ENCODE assay signal across 24 cellular contexts in genomic region chr1:54247858-54248257, GRCh38. TPM values are rescaled to one million over a fixed set of nuclear protein-coding genes. Genes with fewer than 3 reads are reported as not detected.
A peak's percentile ranks its signal among the peaks of the same experiment; 100 is the strongest.
DNase-seq lines count a peak whose midpoint lies in the region; ATAC-seq and TF ChIP-seq lines count a peak whose summit lies in the region.
"Had no signal": no experiment of that assay in that cellular context is flagged by ENCODE, and none has a peak within 500 bp of the region (broad histone marks: within the 10 kb centered on the region; RNA-seq: fewer than 3 reads in every experiment).

No MANE protein-coding gene starts in this region.

- no peak overlapping the region for H2BK20ac ChIP-seq in IMR-90 (ENCODE audit: low read depth, low read length)

- peaks cover 11% of the 10 kb centered on the region for H3K9me1 ChIP-seq in IMR-90 (ENCODE audit: insufficient read depth, low read length)

- H3K4me2 ChIP-seq in IMR-90 (ENCODE audit: low read depth, low read length): no peak overlapping the region
- H3K4me2 ChIP-seq: A549; BLaER1 treated with 17β-estradiol and CSF1 and Interleukin-3, amounts not matched to agents 10 nM and 100 nM had no signal

- H3K56ac ChIP-seq in IMR-90 (ENCODE audit: extremely low read depth, insufficient read depth, low read length): no peak overlapping the region

- ATAC-seq in IMR-90 (ENCODE audit: low read depth): no peak
- no peak for ATAC-seq in WTC11
- no peak for ATAC-seq in stimulated activated effector memory CD8-positive, alpha-beta T cell treated with anti-CD3 and anti-CD28 coated beads, Interleukin-12 subunit alpha, Interleukin-12 subunit beta, amount 100 ng/mL, for 72 hours
- ATAC-seq: A549 had no signal

- whole genome bisulfite sequencing in IMR-90 (ENCODE audit: extremely low coverage in 2 of 2, insufficient read length in 1 of 2), 2 experiments: 100% methylated on average over 3 of the region's 6 CpGs; no CpG with 5 or more reads in 1 of the 2 experiments
- 94 to 96% methylated on average over 4 to 6 of the region's 6 CpGs for WGBS in endodermal cell (ENCODE audit: insufficient coverage in 1 of 2, insufficient read length in 1 of 2), 2 experiments

- H3K9me3 Mint-ChIP-seq in WTC11 (no peaks in the 10 kb centered on the region), endodermal cell (no peaks in the 10 kb centered on the region)
- H3K9me3 Mint-ChIP-seq in stimulated activated effector memory CD8-positive, alpha-beta T cell treated with anti-CD3 and anti-CD28 coated beads, Interleukin-12 subunit alpha, Interleukin-12 subunit beta, amount 100 ng/mL, for 72 hours: no peaks in the 10 kb centered on the region
- H3K9me3 Mint-ChIP-seq: CD4-positive, alpha-beta memory T cell had no signal

- no peak overlapping the region for H2BK5ac ChIP-seq in IMR-90 (ENCODE audit: low read depth, low read length, poor library complexity, severe bottlenecking)

- peak overlapping the region; percentile 37 for H2AK9ac ChIP-seq in IMR-90 (replicated peaks; ENCODE audit: low read depth, low read length, poor library complexity)

- H3K27me3 Mint-ChIP-seq in WTC11 (ENCODE audit: low read depth): no peaks in the 10 kb centered on the region
- no peaks in the 10 kb centered on the region for H3K27me3 Mint-ChIP-seq in endodermal cell (ENCODE audit: insufficient read depth)
- H3K27me3 Mint-ChIP-seq: CD4-positive, alpha-beta memory T cell had no signal

- no peak overlapping the region for H2BK120ac ChIP-seq in IMR-90 (ENCODE audit: low read depth, low read length)

- H3K27me3 ChIP-seq in IMR-90 (ENCODE audit: control insufficient read depth, insufficient read depth, low read length) (no peaks in the 10 kb centered on the region), endodermal cell (ENCODE audit: control insufficient read depth, insufficient read depth, low read length, poor library complexity, severe bottlenecking) (no peaks in the 10 kb centered on the region), brain microvascular endothelial cell (replicated peaks) (no peaks in the 10 kb centered on the region)
- H3K27me3 ChIP-seq: BLaER1 treated with 17β-estradiol and CSF1 and Interleukin-3, amounts not matched to agents 10 nM and 100 nM had no signal

- intact Hi-C loops in IMR-90 (cut with micrococcal nuclease): no loop called here

- no peaks in the 10 kb centered on the region for H3K9me3 ChIP-seq in IMR-90 (ENCODE audit: control insufficient read depth, insufficient read depth, low read length)
- H3K9me3 ChIP-seq in endodermal cell (ENCODE audit: control insufficient read depth, low read length): no peaks in the 10 kb centered on the region
- H3K9me3 ChIP-seq: A549; BLaER1 treated with 17β-estradiol and CSF1 and Interleukin-3, amounts not matched to agents 10 nM and 100 nM had no signal

- H3K79me1 ChIP-seq in IMR-90 (ENCODE audit: low read depth in 1 of 2, low read length in 2 of 2): peaks cover 17 to 24% of the 10 kb centered on the region in 2 experiments

- H3K27ac ChIP-seq in IMR-90 (ENCODE audit: insufficient read depth, low read length): no peak overlapping the region
- H3K27ac ChIP-seq in endodermal cell (ENCODE audit: low read depth, low read length): no peak overlapping the region
- H3K27ac ChIP-seq in brain microvascular endothelial cell: no peak overlapping the region
- H3K27ac ChIP-seq: A549, HL-60 had no signal

- no peak for TF ChIP-seq POLR2A in IMR-90 (IDR thresholded peaks at IDR 0.05; ENCODE audit: low read depth, low read length)

- POLR2A ChIA-PET in IMR-90 (lab: Charles Lee; ENCODE audit: unreplicated experiment) (no interaction called here), WTC11 (lab: Charles Lee) (no interaction called here)

- no peak for TF ChIP-seq RAD21 in IMR-90 (IDR thresholded peaks at IDR 0.05; ENCODE audit: low read length)

- H3K4me3 Mint-ChIP-seq in WTC11 (no peak overlapping the region), endodermal cell (no peak overlapping the region)
- H3K4me3 Mint-ChIP-seq in stimulated activated effector memory CD8-positive, alpha-beta T cell treated with anti-CD3 and anti-CD28 coated beads, Interleukin-12 subunit alpha, Interleukin-12 subunit beta, amount 100 ng/mL, for 72 hours: no peak overlapping the region
- H3K4me3 Mint-ChIP-seq: CD4-positive, alpha-beta memory T cell had no signal

- H4K8ac ChIP-seq in IMR-90 (ENCODE audit: low read depth in 2 of 2, low read length in 2 of 2): no peak overlapping the region

- H3K4me1 ChIP-seq in IMR-90 (ENCODE audit: control insufficient read depth, insufficient read depth, low read length): peaks cover 6% of the 10 kb centered on the region
- peaks cover 20% of the 10 kb centered on the region for H3K4me1 ChIP-seq in endodermal cell (ENCODE audit: control insufficient read depth, insufficient read depth, low read length)

- H3K36me3 Mint-ChIP-seq in WTC11: peaks cover 12% of the 10 kb centered on the region
- peaks cover 73% of the 10 kb centered on the region for H3K36me3 Mint-ChIP-seq in endodermal cell (ENCODE audit: low read depth)
- peaks cover 44% of the 10 kb centered on the region for H3K36me3 Mint-ChIP-seq in stimulated activated effector memory CD8-positive, alpha-beta T cell treated with anti-CD3 and anti-CD28 coated beads, Interleukin-12 subunit alpha, Interleukin-12 subunit beta, amount 100 ng/mL, for 72 hours

- H2AFZ ChIP-seq in IMR-90 (replicated peaks; ENCODE audit: low read length, poor library complexity): no peak overlapping the region

- H4K20me1 ChIP-seq in IMR-90 (ENCODE audit: insufficient read depth, low read length): peaks cover 4% of the 10 kb centered on the region; the same call in 1 of the 2 replicates

- H3K4me1 Mint-ChIP-seq in WTC11 (peaks cover 3% of the 10 kb centered on the region; the same call in 1 of the 2 replicates), endodermal cell (peaks cover 11% of the 10 kb centered on the region)
- H3K4me1 Mint-ChIP-seq in stimulated activated effector memory CD8-positive, alpha-beta T cell treated with anti-CD3 and anti-CD28 coated beads, Interleukin-12 subunit alpha, Interleukin-12 subunit beta, amount 100 ng/mL, for 72 hours: peaks cover 13% of the 10 kb centered on the region
- H3K4me1 Mint-ChIP-seq: CD4-positive, alpha-beta memory T cell had no signal

- no peak overlapping the region for H3K9ac ChIP-seq in IMR-90 (ENCODE audit: low read depth, low read length)
- H3K9ac ChIP-seq in endodermal cell (ENCODE audit: extremely low read depth, low read length, poor library complexity, severe bottlenecking): no peak overlapping the region

- no peak overlapping the region for H3K14ac ChIP-seq in IMR-90 (replicated peaks; ENCODE audit: low read depth, low read length)

- H4K5ac ChIP-seq in IMR-90 (ENCODE audit: low read depth, low read length): no peak overlapping the region

- in situ Hi-C loops in IMR-90 (cut with MboI; ENCODE audit: low sequenced_read_pairs): no loop called here
- in situ Hi-C loops in brain microvascular endothelial cell (cut with HindIII; ENCODE audit: low pct_ligation_motif_present, low sequenced_read_pairs): no loop called here

- TF ChIP-seq CTCF in IMR-90 (conservative IDR thresholded peaks at IDR 0.05; ENCODE audit: low read depth, low read length): no peak
- TF ChIP-seq CTCF in WTC11 (IDR thresholded peaks at IDR 0.05): no peak
- TF ChIP-seq CTCF in endodermal cell (conservative IDR thresholded peaks at IDR 0.05): no peak
- no peak for TF ChIP-seq CTCF in brain microvascular endothelial cell (IDR thresholded peaks at IDR 0.05; ENCODE audit: low read depth, low read length, missing control alignments)

- no peak overlapping the region for H3K4ac ChIP-seq in IMR-90 (ENCODE audit: low read depth, low read length)

- DNase-seq in IMR-90 (no peak), WTC11 (ENCODE audit: low spot score) (no peak), endodermal cell (no peak), CD1c-positive myeloid dendritic cell (ENCODE audit: extremely low spot score) (no peak), brain microvascular endothelial cell (no peak)
- DNase-seq in stimulated activated effector memory CD8-positive, alpha-beta T cell treated with anti-CD3 and anti-CD28 coated beads, Interleukin-12 subunit alpha, Interleukin-12 subunit beta, amount 100 ng/mL, for 72 hours (ENCODE audit: low spot score in 2 of 2): no peak
- DNase-seq in activated CD4-positive, alpha-beta T cell treated with anti-CD3 and anti-CD28 coated beads for 48 hours: no peak
- DNase-seq: AML-193; CD4-positive, alpha-beta memory T cell; COR-L47; Karpas-422; NCI-H1092 treated with DMSO at 0.1 percent for 48 hours; NCI-H1436; NCI-H187; NCI-H2081 treated with DMSO at 0.1 percent for 48 hours; NCI-H2171; NCI-H226; NCI-H510A; NCI-H69; RPMI8226; SHP77 had no signal

- dilution Hi-C loops in IMR-90 (cut with HindIII; ENCODE audit: low sequenced_read_pairs, unreplicated experiment): no loop called here

- no TSS peak for BruUV-seq in IMR-90 (replicated peaks; lab: Mats Ljungman, UMichigan)

- no peak overlapping the region for H3K18ac ChIP-seq in IMR-90 (ENCODE audit: low read depth, low read length)

- H2BK15ac ChIP-seq in IMR-90 (ENCODE audit: low read depth, low read length): no peak overlapping the region

- H4K91ac ChIP-seq in IMR-90 (ENCODE audit: insufficient read depth, low read depth, low read length): no peak overlapping the region

- H3K27ac Mint-ChIP-seq in WTC11 (peak overlapping the region; percentile 63; the same call in 1 of the 2 replicates), endodermal cell (peak overlapping the region; percentile 70)
- H3K27ac Mint-ChIP-seq in stimulated activated effector memory CD8-positive, alpha-beta T cell treated with anti-CD3 and anti-CD28 coated beads, Interleukin-12 subunit alpha, Interleukin-12 subunit beta, amount 100 ng/mL, for 72 hours: peak overlapping the region; percentile 57

- H3K4me3 ChIP-seq in IMR-90 (ENCODE audit: insufficient read depth, low read depth, low read length) (no peak overlapping the region), endodermal cell (ENCODE audit: low read length) (no peak overlapping the region), brain microvascular endothelial cell (ENCODE audit: low read depth, low read length) (no peak overlapping the region)
- H3K4me3 ChIP-seq: A549; BLaER1 treated with 17β-estradiol and CSF1 and Interleukin-3, amounts not matched to agents 10 nM and 100 nM had no signal

- CTCF ChIA-PET in IMR-90 (lab: Yijun Ruan, JAX) (no interaction called here), WTC11 (lab: Charles Lee) (no interaction called here)

- H3K36me3 ChIP-seq in IMR-90 (ENCODE audit: control insufficient read depth, insufficient read depth, low read length) (peaks cover 60% of the 10 kb centered on the region), endodermal cell (ENCODE audit: control insufficient read depth, insufficient read depth, low read length) (peaks cover 94% of the 10 kb centered on the region), brain microvascular endothelial cell (replicated peaks) (no peaks in the 10 kb centered on the region)

- no peak overlapping the region for H3K23ac ChIP-seq in IMR-90 (ENCODE audit: low read depth, low read length)

- no peak overlapping the region for H2AK5ac ChIP-seq in IMR-90 (ENCODE audit: low read depth, low read length)

RNA-seq across cellular contexts. Expression of gene MRPL37, which starts 47.9 kb away (rescaled TPM):
- total RNA-seq in IMR-90 (2012; rRNA removed): 111 and 132 TPM in 2 replicates
- polyA plus RNA-seq in IMR-90 (2012; rRNA removed): 36.5 and 42.8 TPM in 2 replicates
- 26.3 and 29.0 TPM in 2 replicates for polyA plus RNA-seq in IMR-90 (2012; cell fraction: cytosol; rRNA removed)
- polyA plus RNA-seq in IMR-90 (2012; cell fraction: nucleus; rRNA removed; ENCODE audit: low replicate concordance): 9.5 and 10.4 TPM in 2 replicates
- 125 to 143 TPM (median 130 TPM) in 3 replicates for total RNA-seq in WTC11 (2021)
- total RNA-seq in endodermal cell: 10 to 100 TPM; 84.5 to 95.8 TPM
- polyA plus RNA-seq in endodermal cell (2013, experiment 1 of 2): 87.1 TPM
- polyA plus RNA-seq in endodermal cell (2013, experiment 2 of 2): 77.1 TPM

RNA-seq across cellular contexts. Expression of gene CYB5RL, which starts 48.0 kb away (rescaled TPM):
- total RNA-seq in IMR-90 (2012; rRNA removed): 3.3 and 3.8 TPM in 2 replicates
- polyA plus RNA-seq in IMR-90 (2012; rRNA removed): 4.1 and 4.3 TPM in 2 replicates
- polyA plus RNA-seq in IMR-90 (2012; cell fraction: cytosol; rRNA removed): 2.4 and 3.3 TPM in 2 replicates
- 4.6 and 5.1 TPM in 2 replicates for polyA plus RNA-seq in IMR-90 (2012; cell fraction: nucleus; rRNA removed; ENCODE audit: low replicate concordance)
- 13.1 to 14.2 TPM (median 13.4 TPM) in 3 replicates for total RNA-seq in WTC11 (2021)
- total RNA-seq in endodermal cell: 10 to 100 TPM in 1 of 2 donors, 1 to 10 TPM in 1; 8.2 to 11.0 TPM
- 13.3 TPM for polyA plus RNA-seq in endodermal cell (2013, experiment 1 of 2)
- 12.0 TPM for polyA plus RNA-seq in endodermal cell (2013, experiment 2 of 2)
